In genomic region chr4:53130896-53131561, GRCh38 we compare ENCODE assay signal across 15 cellular contexts.
"Had no signal": no experiment of that assay in that cellular context is flagged by ENCODE, and none has a peak within 500 bp of the region (broad histone marks: within the 10 kb centered on the region; RNA-seq: fewer than 3 reads in every experiment).

No MANE protein-coding gene starts in this region.

- H3K4me3 ChIP-seq: lung, skin epidermis, thyroid gland, vagina had no signal

- H3K27me3 Mint-ChIP-seq: activated naive CD8-positive, alpha-beta T cell had no signal

- DNase-seq: activated CD4-positive, alpha-beta T cell treated with anti-CD3 and anti-CD28 coated beads for 1 hour; foreskin melanocyte; head of caudate nucleus; left colon; midbrain; posterior cingulate gyrus; SIG-M5; stimulated activated naive CD4-positive, alpha-beta T cell treated with Interleukin-2 at 50 U/mL for 16 hours; T-helper 9 cell; thyroid gland had no signal

- H3K27ac ChIP-seq: neutrophil, skin epidermis, thyroid gland, vagina had no signal

- H3K36me3 ChIP-seq: neutrophil, thyroid gland, vagina had no signal

- H3K27ac Mint-ChIP-seq: activated naive CD8-positive, alpha-beta T cell had no signal

- H3K9me3 ChIP-seq: neutrophil, thyroid gland, vagina had no signal

- H3K27me3 ChIP-seq: neutrophil, thyroid gland, vagina had no signal

- ATAC-seq: left colon had no signal

- H3K4me3 Mint-ChIP-seq: activated naive CD8-positive, alpha-beta T cell had no signal
